Comparison of ENCODE assay signal across 16 cellular contexts in genomic region chr17:9810100-9810949, GRCh38. TPM values are rescaled to one million over a fixed set of nuclear protein-coding genes. Genes with fewer than 3 reads are reported as not detected.
DNase-seq lines count a peak whose midpoint lies in the region; ATAC-seq and TF ChIP-seq lines count a peak whose summit lies in the region.
"Had no signal": no experiment of that assay in that cellular context is flagged by ENCODE, and none has a peak within 500 bp of the region (broad histone marks: within the 10 kb centered on the region; RNA-seq: fewer than 3 reads in every experiment).

No MANE protein-coding gene starts in this region.

- H3K27me3 Mint-ChIP-seq in natural killer cell (ENCODE audit: low read depth in 2 of 2), result peaks cover 0 to 15% of the 10 kb centered on the region in 2 donors

- H3K4me1 Mint-ChIP-seq in natural killer cell, result no peaks in the 10 kb centered on the region

- H3K27ac ChIP-seq in caudate nucleus (ENCODE audit: low read depth, low read length) (peak overlapping the region; percentile 2), left ventricle myocardium inferior (replicated peaks) (peak overlapping the region; percentile 60)
- H3K27ac ChIP-seq: BLaER1, GM23248, HL-60 had no signal

- H3K4me1 ChIP-seq in left ventricle myocardium inferior, result peaks cover 24% of the 10 kb centered on the region

- no peak overlapping the region for H3K4me3 ChIP-seq in left ventricle myocardium inferior
- H3K4me3 ChIP-seq: BLaER1, GM23248 had no signal

- H3K4me3 Mint-ChIP-seq in natural killer cell, result no peak overlapping the region

- DNase-seq in Right ventricle myocardium inferior (ENCODE audit: missing footprints), result no peak
- DNase-seq in cardiac septum (ENCODE audit: low spot score), result no peak
- DNase-seq in caudate nucleus (lab: John Stamatoyannopoulos, UW), result no peak
- DNase-seq in left ventricle myocardium inferior, result no peak
- no peak for DNase-seq in NCI-H187 treated with DMSO at 0.1 percent for 48 hours (lab: John Stamatoyannopoulos, UW)
- DNase-seq in activated naive CD4-positive, alpha-beta T cell (lab: John Stamatoyannopoulos, UW), result no peak
- DNase-seq in natural killer cell, result no peak
- DNase-seq in dedifferentiated amniotic fluid mesenchymal stem cell (ENCODE audit: extremely low spot score), result no peak
- DNase-seq: 8988T, AML-193, DMS53, GF-D8, GM23248 had no signal

- no peaks in the 10 kb centered on the region for H3K9me3 Mint-ChIP-seq in natural killer cell

- no peaks in the 10 kb centered on the region for H3K36me3 Mint-ChIP-seq in natural killer cell

- ATAC-seq in Right ventricle myocardium inferior (peak; percentile 54), natural killer cell (no peak)
- ATAC-seq: HCT116 had no signal

- peaks cover 8% of the 10 kb centered on the region for H3K27me3 ChIP-seq in left ventricle myocardium inferior (ENCODE audit: low read depth)
- H3K27me3 ChIP-seq: BLaER1 had no signal

- TF ChIP-seq CTCF in left ventricle myocardium inferior (IDR thresholded peaks at IDR 0.05; ENCODE audit: borderline replicate concordance) (no peak), natural killer cell (IDR thresholded peaks at IDR 0.05) (no peak)

- H3K36me3 ChIP-seq in left ventricle myocardium inferior, result no peaks in the 10 kb centered on the region
- H3K36me3 ChIP-seq: BLaER1 had no signal

- intact Hi-C loops in Right ventricle myocardium inferior (cut with DNase I), result no loop called here
- intact Hi-C loops in cardiac septum (cut with DNase I), result no loop called here
- intact Hi-C loops in left ventricle myocardium inferior (cut with micrococcal nuclease), result no loop called here
- intact Hi-C loops in natural killer cell (cut with micrococcal nuclease), result no loop called here

- peaks cover 6% of the 10 kb centered on the region for H3K9me3 ChIP-seq in left ventricle myocardium inferior (replicated peaks)
- H3K9me3 ChIP-seq: BLaER1 had no signal

- H3K27ac Mint-ChIP-seq in natural killer cell, result no peak overlapping the region

RNA-seq across cellular contexts. Expression of gene GSG1L2, which starts 11.6 kb away (rescaled TPM):
- total RNA-seq in Right ventricle myocardium inferior (not detected), cardiac septum (not detected), left ventricle myocardium inferior (not detected), natural killer cell (not detected)
- total RNA-seq: GM23248 had no signal

RNA-seq across cellular contexts. Expression of gene GLP2R, which starts 15.4 kb away (rescaled TPM):
- total RNA-seq in Right ventricle myocardium inferior (0.24 TPM), cardiac septum (0.05 TPM), left ventricle myocardium inferior (not detected), natural killer cell (not detected)
- total RNA-seq: GM23248 had no signal

RNA-seq across cellular contexts. Expression of gene DHRS7C, which starts 18.9 kb away (rescaled TPM):
- 69.8 TPM for total RNA-seq in Right ventricle myocardium inferior
- total RNA-seq in cardiac septum, result 0.89 TPM
- total RNA-seq in left ventricle myocardium inferior, result 3.1 TPM
- total RNA-seq in natural killer cell, result not detected
- total RNA-seq: GM23248 had no signal

Comparison
In these comparisons a context has a peak if more than half of its experiments do, and no peak if none do; other contexts are left out.
1. RNA of gene DHRS7C, which starts 18.9 kb away (total RNA-seq): 69.8 TPM in Right ventricle myocardium inferior (single experiment); 3.1 TPM in left ventricle myocardium inferior (single experiment), 0.89 TPM in cardiac septum (single experiment) and not detected in natural killer cell; every median in the first group is over 10 times any median in the second.